In genomic region chr16:70685938-70686375, GRCh38 we compare ENCODE assay signal across 8 cellular contexts. TPM values are rescaled to one million over a fixed set of nuclear protein-coding genes. Genes with fewer than 3 reads are reported as not detected.
DNase-seq lines count a peak whose midpoint lies in the region; ATAC-seq, FAIRE-seq and TF ChIP-seq lines count a peak whose summit lies in the region.

A gene with protein sequence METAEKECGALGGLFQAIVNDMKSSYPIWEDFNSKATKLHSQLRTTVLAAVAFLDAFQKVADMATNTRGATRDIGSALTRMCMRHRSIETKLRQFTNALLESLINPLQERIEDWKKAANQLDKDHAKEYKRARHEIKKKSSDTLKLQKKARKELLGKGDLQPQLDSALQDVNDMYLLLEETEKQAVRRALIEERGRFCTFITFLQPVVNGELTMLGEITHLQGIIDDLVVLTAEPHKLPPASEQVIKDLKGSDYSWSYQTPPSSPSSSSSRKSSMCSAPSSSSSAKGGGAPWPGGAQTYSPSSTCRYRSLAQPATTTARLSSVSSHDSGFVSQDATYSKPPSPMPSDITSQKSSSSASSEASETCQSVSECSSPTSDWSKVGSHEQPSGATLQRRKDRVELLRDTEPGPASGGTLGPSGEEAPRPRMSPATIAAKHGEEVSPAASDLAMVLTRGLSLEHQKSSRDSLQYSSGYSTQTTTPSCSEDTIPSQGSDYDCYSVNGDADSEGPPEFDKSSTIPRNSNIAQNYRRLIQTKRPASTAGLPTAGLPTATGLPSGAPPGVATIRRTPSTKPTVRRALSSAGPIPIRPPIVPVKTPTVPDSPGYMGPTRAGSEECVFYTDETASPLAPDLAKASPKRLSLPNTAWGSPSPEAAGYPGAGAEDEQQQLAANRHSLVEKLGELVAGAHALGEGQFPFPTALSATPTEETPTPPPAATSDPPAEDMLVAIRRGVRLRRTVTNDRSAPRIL (minus strand): TSS chr16:70686053. CDS start chr16:70685791, 262 bp downstream.

- H3K4me1 ChIP-seq in kidney (ENCODE audit: control insufficient read depth in 1 of 2, insufficient read depth in 1 of 2, low read depth in 1 of 2, low read length in 2 of 2) (peaks cover 12 to 66% of the 10 kb centered on the region in 2 donors), spleen (peaks cover 19 to 96% (median 78%) of the 10 kb centered on the region in 6 donors)

- ATAC-seq in activated T-helper 17 cell treated with anti-CD3 and anti-CD28 coated beads, Interleukin-2, amount 50 U/mL, for 72 hours (replicated peaks), result no peak
- no peak for ATAC-seq in GM18519 (IDR thresholded peaks at IDR 0.05; ENCODE audit: low FRiP score, unreplicated experiment)

- H3K27me3 Mint-ChIP-seq in IgD-negative memory B cell, result peaks cover 9% of the 10 kb centered on the region
- peaks cover 3% of the 10 kb centered on the region for H3K27me3 Mint-ChIP-seq in activated T-helper 17 cell treated with anti-CD3 and anti-CD28 coated beads, Interleukin-2, amount 50 U/mL, for 72 hours

- H3K4me3 ChIP-seq in kidney (ENCODE audit: low read length in 2 of 2) (peak within 1 kb of the TSS; percentile 67), spleen (peak within 1 kb of the TSS; percentile 48 to 76 (median 55))

- peaks cover 0 to 4% (median 2%) of the 10 kb centered on the region in 3 donors for H3K4me1 Mint-ChIP-seq in IgD-negative memory B cell
- no peaks in the 10 kb centered on the region for H3K4me1 Mint-ChIP-seq in activated T-helper 17 cell treated with anti-CD3 and anti-CD28 coated beads, Interleukin-2, amount 50 U/mL, for 72 hours

- H3K9me3 ChIP-seq in kidney (ENCODE audit: control insufficient read depth in 1 of 2, low read length in 2 of 2) (no peaks in the 10 kb centered on the region), spleen (no peaks in the 10 kb centered on the region)

- H3K27ac ChIP-seq in kidney (ENCODE audit: low read depth in 2 of 2, low read length in 2 of 2) (peak within 1 kb of the TSS; percentile 71 to 84), spleen (peak within 1 kb of the TSS in 7 of 8 donors; percentile 76 to 90 (median 84))

- TF ChIP-seq CTCF in kidney (IDR thresholded peaks at IDR 0.05; ENCODE audit: borderline replicate concordance, extremely low read depth, insufficient read depth) (no peak), spleen (IDR thresholded peaks at IDR 0.05 in 8 of 11, conservative IDR thresholded peaks at IDR 0.05 in 3 of 11) (no peak)

- no peaks in the 10 kb centered on the region for H3K36me3 ChIP-seq in kidney (ENCODE audit: control insufficient read depth in 1 of 2, insufficient read depth in 2 of 2, low read length in 2 of 2)
- H3K36me3 ChIP-seq in spleen, result peaks cover 0 to 39% (median 0%) of the 10 kb centered on the region in 6 donors

- DNase-seq in DMS 273 treated with DMSO at 0.1 percent for 48 hours (lab: John Stamatoyannopoulos, UW) (peak; percentile 74), SK-N-DZ (ENCODE audit: low spot score) (peak; percentile 79), dedifferentiated amniotic fluid mesenchymal stem cell (ENCODE audit: extremely low spot score) (peak; percentile 85), kidney (peak; percentile 96), spleen (peak; percentile 87)

- FAIRE-seq in kidney (lab: Jason Lieb, UNC), result no peak

- H3K27me3 ChIP-seq in spleen (replicated peaks in 1 of 7), result peaks cover 0 to 43% (median 14%) of the 10 kb centered on the region in 7 donors

- H3K9me3 Mint-ChIP-seq in IgD-negative memory B cell, result no peaks in the 10 kb centered on the region
- H3K9me3 Mint-ChIP-seq in activated T-helper 17 cell treated with anti-CD3 and anti-CD28 coated beads, Interleukin-2, amount 50 U/mL, for 72 hours, result no peaks in the 10 kb centered on the region

- WGBS in spleen, 5 donors, result 0 to 1% (median 1%) methylated on average over 24 to 72 of the region's 72 CpGs

- no peak for TF ChIP-seq POLR2A in spleen (IDR thresholded peaks at IDR 0.05)

- H3K27ac Mint-ChIP-seq in IgD-negative memory B cell, result peak within 1 kb of the TSS in 1 of 3 donors; percentile 53
- no peak within 1 kb of the TSS for H3K27ac Mint-ChIP-seq in activated T-helper 17 cell treated with anti-CD3 and anti-CD28 coated beads, Interleukin-2, amount 50 U/mL, for 72 hours

- peak within 1 kb of the TSS; percentile 63 to 65 for H3K9ac ChIP-seq in kidney (ENCODE audit: low read length in 2 of 2)

- intact Hi-C loops in kidney (cut with DNase I), result no loop called here
- intact Hi-C loops in spleen (cut with DNase I; ENCODE audit: low total_unique reads), result no loop called here

- peak within 1 kb of the TSS in 3 of 4 donors; percentile 38 to 88 (median 78) for H3K4me3 Mint-ChIP-seq in IgD-negative memory B cell
- H3K4me3 Mint-ChIP-seq in activated T-helper 17 cell treated with anti-CD3 and anti-CD28 coated beads, Interleukin-2, amount 50 U/mL, for 72 hours, result no peak within 1 kb of the TSS

- H3K36me3 Mint-ChIP-seq in IgD-negative memory B cell, result peaks cover 5% of the 10 kb centered on the region
- no peaks in the 10 kb centered on the region for H3K36me3 Mint-ChIP-seq in activated T-helper 17 cell treated with anti-CD3 and anti-CD28 coated beads, Interleukin-2, amount 50 U/mL, for 72 hours (ENCODE audit: low read depth)

RNA-seq across cellular contexts. Expression of the gene that starts here (rescaled TPM):
- 0.06 TPM for polyA plus RNA-seq in IgD-negative memory B cell
- 19.4 and 42.1 TPM in 2 replicates for polyA plus RNA-seq in SK-N-DZ (2014; cell fraction: cytosol; rRNA removed)
- polyA plus RNA-seq in SK-N-DZ (2014; cell fraction: nucleus; rRNA removed), result 45.1 and 55.5 TPM in 2 replicates
- total RNA-seq in kidney, result 33.0 TPM
- 19.2 TPM for polyA plus RNA-seq in kidney (ENCODE audit: insufficient read depth, low read depth, low replicate concordance)
- 100 to 1,000 TPM in 3 of 7 donors, 10 to 100 TPM in 4; 40.6 to 116 (median 94.6) TPM for total RNA-seq in spleen
- polyA plus RNA-seq in spleen, result 10 to 100 TPM in 2 of 3 donors, 1 to 10 TPM in 1; 9.0 to 66.7 (median 12.2) TPM
- under 1 TPM; 0.11 to 0.67 TPM for total RNA-seq in activated T-helper 17 cell treated with anti-CD3 and anti-CD28 coated beads, Interleukin-2, amount 50 U/mL, for 72 hours

Comparison
In these comparisons a context has a peak if more than half of its experiments do, and no peak if none do; other contexts are left out.
1. RNA of the gene that starts here (total RNA-seq): 40.6 to 116 TPM in spleen and 33.0 TPM in kidney (single experiment); 0.11 to 0.67 TPM in activated T-helper 17 cell treated with anti-CD3 and anti-CD28 coated beads, Interleukin-2, amount 50 U/mL, for 72 hours; every median in the first group is over 10 times any median in the second.
2. Peak in every context shown above with its lines, with median percentiles within 50 percentile points of each other: DNase-seq.